ENCODE assay signal across 8 cellular contexts in the genomic region with DNA sequence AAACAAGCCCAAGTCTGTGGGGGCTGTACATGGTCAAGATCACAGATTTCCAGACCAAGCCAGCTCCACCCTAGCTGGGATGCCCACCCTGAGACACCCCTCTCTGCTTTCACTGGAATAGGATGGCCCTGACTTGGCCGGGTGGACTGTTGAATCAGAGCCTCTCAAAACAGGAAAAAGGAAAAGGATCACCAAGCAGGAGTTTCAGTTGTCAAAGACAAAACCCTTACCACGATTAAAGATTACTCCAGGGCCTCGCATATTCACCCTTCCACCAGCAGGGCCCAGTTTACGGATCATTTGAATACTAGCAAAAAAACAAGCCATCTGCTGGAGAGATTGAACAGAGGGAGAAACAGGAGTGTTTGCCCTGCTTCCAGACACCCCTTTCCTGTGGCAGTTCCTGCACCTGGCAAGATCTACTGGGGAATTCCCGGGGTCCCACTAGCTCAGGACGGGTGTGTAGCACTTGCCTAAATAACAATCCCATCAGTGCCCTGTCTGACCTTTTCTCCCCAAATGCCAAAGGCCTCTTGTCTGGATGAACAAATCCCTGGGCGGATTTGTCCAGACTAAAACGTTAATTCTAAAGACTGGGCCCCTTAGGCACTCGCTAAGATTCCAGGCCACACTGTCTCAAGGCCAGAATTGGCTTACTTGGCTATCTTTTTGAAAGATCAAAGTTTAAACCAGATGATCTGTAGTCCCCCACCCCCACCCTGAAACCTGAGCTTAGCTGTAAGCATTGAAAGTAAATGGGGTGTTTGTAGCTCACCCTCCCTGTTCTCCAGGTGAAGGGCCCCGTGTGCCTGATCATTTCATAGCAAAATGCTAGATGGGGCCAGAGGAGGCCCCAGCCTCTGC. TPM values are rescaled to one million over a fixed set of nuclear protein-coding genes. Genes with fewer than 3 reads are reported as not detected.
A peak's percentile ranks its signal among the peaks of the same experiment; 100 is the strongest.
DNase-seq lines count a peak whose midpoint lies in the region; ATAC-seq and TF ChIP-seq lines count a peak whose summit lies in the region.

No MANE protein-coding gene starts in this region.

- peak overlapping the region; percentile 26 for H3K4me2 ChIP-seq in H9 (ENCODE audit: insufficient read depth, insufficient read length, low read length)

- no CpG with 5 or more reads among the region's 10 CpGs for WGBS in H9 (ENCODE audit: extremely low coverage, insufficient read length, low lambda C conversion rate)

- H3K4ac ChIP-seq in H9 (ENCODE audit: low read depth, low read length): peak overlapping the region; percentile 72

- CTCF ChIA-PET in RWPE1 (lab: Yijun Ruan, JAX): interaction anchor here (0.6 to 1.2 kb wide), 3 partner anchors 14 to 42 kb away, joined by 3 to 6 read pairs (median 5); no protein-coding TSS in a partner anchor

- H3K27me3 Mint-ChIP-seq in H9 (ENCODE audit: low read depth) (no peaks in the 10 kb centered on the region), nephron progenitor cell (ENCODE audit: low read depth, poor library complexity) (no peaks in the 10 kb centered on the region)
- H3K27me3 Mint-ChIP-seq in effector memory CD8-positive, alpha-beta T cell: no peaks in the 10 kb centered on the region

- H4K8ac ChIP-seq in H9 (replicated peaks; ENCODE audit: insufficient read length, low read depth, low read length): no peak overlapping the region

- POLR2A ChIA-PET in RWPE1 (lab: Yijun Ruan, JAX; ENCODE audit: low non-redundant PET): interaction anchor here (0.6 to 0.7 kb wide), 3 partner anchors 13 to 107 kb away, joined by 4 to 7 read pairs (median 4); no protein-coding TSS in a partner anchor

- H2BK12ac ChIP-seq in H9 (ENCODE audit: insufficient read length, low read depth, low read length): peak overlapping the region; percentile 98

- H3K9ac ChIP-seq in H9 (ENCODE audit: extremely low read depth, insufficient read length, low read length): peak overlapping the region; percentile 33

- no peak overlapping the region for H3K4me3 ChIP-seq in AG10803 (ENCODE audit: low read length)

- peak overlapping the region; percentile 86 for H3K27ac ChIP-seq in H9 (ENCODE audit: insufficient read length, low read depth, low read length)
- peak overlapping the region; percentile 100 for H3K27ac ChIP-seq in RWPE1

- peak overlapping the region; percentile 89 for H4K91ac ChIP-seq in H9 (ENCODE audit: insufficient read length, low read depth, low read length)

- no peaks in the 10 kb centered on the region for H3K27me3 ChIP-seq in H9 (ENCODE audit: insufficient read depth, low read length)

- peak overlapping the region; percentile 89 for H3K14ac ChIP-seq in H9 (ENCODE audit: insufficient read depth, low read length)

- peaks cover 15% of the 10 kb centered on the region; the same call in 1 of the 2 replicates for H3K4me1 ChIP-seq in H9 (ENCODE audit: insufficient read depth, low read length)

- peak overlapping the region; percentile 85 for H3K18ac ChIP-seq in H9 (ENCODE audit: insufficient read length, low read depth, low read length)

- TF ChIP-seq CTCF in AG10803 (conservative IDR thresholded peaks at IDR 0.05; ENCODE audit: low read length) (peak; percentile 58), H9 (conservative IDR thresholded peaks at IDR 0.05) (peak; percentile 56), RWPE1 (conservative IDR thresholded peaks at IDR 0.05; ENCODE audit: low read depth) (no peak), nephron progenitor cell (IDR thresholded peaks at IDR 0.05) (peak; percentile 30)

- H2AK5ac ChIP-seq in H9 (ENCODE audit: insufficient read length, low read length): no peak overlapping the region

- H2BK5ac ChIP-seq in H9 (ENCODE audit: insufficient read length, low read length): peak overlapping the region; percentile 60

- H3K4me3 Mint-ChIP-seq in H9: peak overlapping the region in 1 of 2 experiments; percentile 65
- H3K4me3 Mint-ChIP-seq in effector memory CD8-positive, alpha-beta T cell: peak overlapping the region; percentile 65 to 78
- H3K4me3 Mint-ChIP-seq in nephron progenitor cell: peak overlapping the region; percentile 54

- H3K23me2 ChIP-seq in H9 (ENCODE audit: insufficient read length, low read depth, low read length, poor library complexity, severe bottlenecking): no peaks in the 10 kb centered on the region

- H3T11ph ChIP-seq in H9 (ENCODE audit: low read length): peak overlapping the region; percentile 23

- ATAC-seq in effector memory CD8-positive, alpha-beta T cell (replicated peaks): no peak
- no peak for ATAC-seq in HG03280 (IDR thresholded peaks at IDR 0.05; ENCODE audit: unreplicated experiment)
- ATAC-seq in HG03378 (IDR thresholded peaks at IDR 0.05; ENCODE audit: unreplicated experiment): no peak

- peaks cover 0 to 4% of the 10 kb centered on the region in 2 experiments; a peak in 4 of 5 replicates for H3K9me3 Mint-ChIP-seq in H9
- no peaks in the 10 kb centered on the region for H3K9me3 Mint-ChIP-seq in effector memory CD8-positive, alpha-beta T cell
- H3K9me3 Mint-ChIP-seq in nephron progenitor cell: peaks cover 8% of the 10 kb centered on the region

- H3K56ac ChIP-seq in H9 (ENCODE audit: insufficient read length, low read depth, low read length): no peak overlapping the region

- no peaks in the 10 kb centered on the region for H4K20me1 ChIP-seq in H9 (ENCODE audit: control insufficient read depth, insufficient read depth, insufficient read length)

- peaks cover 59 to 73% of the 10 kb centered on the region in 2 experiments for H3K4me1 Mint-ChIP-seq in H9
- H3K4me1 Mint-ChIP-seq in effector memory CD8-positive, alpha-beta T cell (ENCODE audit: low read depth in 2 of 2): peaks cover 61 to 75% of the 10 kb centered on the region in 2 donors
- H3K4me1 Mint-ChIP-seq in nephron progenitor cell: peaks cover 86% of the 10 kb centered on the region

- DNase-seq in AG10803 (ENCODE audit: low read depth) (peak; percentile 53), H9 (peak; percentile 56), RWPE1 (ENCODE audit: low spot score) (no peak), nephron progenitor cell (no peak), NCI-H1092 (lab: John Stamatoyannopoulos, UW) (no peak)
- no peak for DNase-seq in effector memory CD8-positive, alpha-beta T cell

- H3K27ac Mint-ChIP-seq in H9: peak overlapping the region; percentile 97 to 100 (median 98)
- peak overlapping the region; percentile 93 to 98 for H3K27ac Mint-ChIP-seq in effector memory CD8-positive, alpha-beta T cell
- peak overlapping the region; percentile 99 for H3K27ac Mint-ChIP-seq in nephron progenitor cell

- H2BK15ac ChIP-seq in H9 (ENCODE audit: low read depth, low read length): no peak overlapping the region

- no peak overlapping the region for H2BK120ac ChIP-seq in H9 (ENCODE audit: low read depth, low read length, poor library complexity, severe bottlenecking)

- H3K79me2 ChIP-seq in H9 (ENCODE audit: insufficient read depth, low read length): peaks cover 18% of the 10 kb centered on the region; the same call in 1 of the 2 replicates

- no peak overlapping the region for H2AFZ ChIP-seq in H9 (ENCODE audit: low read length)

- no peaks in the 10 kb centered on the region for H3K9me3 ChIP-seq in H9 (ENCODE audit: control insufficient read depth, low read depth, low read length)

- no peak overlapping the region for H2BK20ac ChIP-seq in H9 (ENCODE audit: low read depth, low read length, poor library complexity, severe bottlenecking)

- H4K5ac ChIP-seq in H9 (ENCODE audit: insufficient read length, low read depth, low read length): peak overlapping the region; percentile 5

- no peak overlapping the region for H3K23ac ChIP-seq in H9 (ENCODE audit: insufficient read length, low read depth, low read length)

- H3K79me1 ChIP-seq in H9 (ENCODE audit: insufficient read depth, low read depth, low read length, poor library complexity, severe bottlenecking): peaks cover 3% of the 10 kb centered on the region

- peaks cover 20 to 40% (median 31%) of the 10 kb centered on the region in 3 experiments; a peak in 6 of 7 replicates for H3K36me3 Mint-ChIP-seq in H9 (ENCODE audit: insufficient read depth in 1 of 3, low read depth in 3 of 3)
- H3K36me3 Mint-ChIP-seq in effector memory CD8-positive, alpha-beta T cell (ENCODE audit: insufficient read depth): peaks cover 43% of the 10 kb centered on the region
- peaks cover 49% of the 10 kb centered on the region for H3K36me3 Mint-ChIP-seq in nephron progenitor cell (ENCODE audit: low read depth)

RNA-seq across cellular contexts. Expression of a gene that starts 38.4 kb away (rescaled TPM):
- 369 and 386 TPM in 2 replicates for total RNA-seq in H9 (2021)

RNA-seq across cellular contexts. Expression of a gene that starts 58.4 kb away (rescaled TPM):
- 10.3 and 10.5 TPM in 2 replicates for total RNA-seq in H9 (2021)

Comparison
In these comparisons a context has a peak if more than half of its experiments do, and no peak if none do; other contexts are left out.
1. DNase-seq: peak in AG10803 (single experiment) and H9 (single experiment); none in RWPE1 (single experiment), effector memory CD8-positive, alpha-beta T cell (0 of 3), nephron progenitor cell (single experiment) and NCI-H1092 (single experiment).
2. Peak in every context shown above with its lines, with median percentiles within 50 percentile points of each other: H3K27ac Mint-ChIP-seq.